In the genomic region with DNA sequence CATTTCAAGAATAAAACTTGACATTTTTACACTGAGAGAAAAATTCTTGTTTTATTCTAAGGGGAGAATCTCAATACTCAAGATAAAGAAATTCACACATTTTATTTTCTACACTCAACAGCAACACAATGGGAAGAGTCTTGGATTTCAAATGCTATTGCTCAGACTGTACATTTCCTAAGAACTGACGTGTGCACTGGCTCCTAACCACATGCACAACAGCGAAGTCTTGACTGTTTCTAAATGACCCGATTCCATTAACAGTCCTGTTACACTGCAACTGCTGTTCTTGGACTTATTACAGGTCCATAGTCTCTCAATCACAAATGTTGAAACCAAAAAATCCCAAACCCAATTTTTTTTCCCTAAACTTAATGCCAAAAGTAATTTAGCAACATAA, we compare ENCODE assay signal across 13 cellular contexts. TPM values are rescaled to one million over a fixed set of nuclear protein-coding genes. Genes with fewer than 3 reads are reported as not detected.
DNase-seq lines count a peak whose midpoint lies in the region; ATAC-seq and TF ChIP-seq lines count a peak whose summit lies in the region.
"Had no signal": no experiment of that assay in that cellular context is flagged by ENCODE, and none has a peak within 500 bp of the region (broad histone marks: within the 10 kb centered on the region; RNA-seq: fewer than 3 reads in every experiment).

No MANE protein-coding gene starts in this region.

- H3K9ac ChIP-seq in endodermal cell (ENCODE audit: extremely low read depth, low read length, poor library complexity, severe bottlenecking), result no peak overlapping the region

- H3K27me3 Mint-ChIP-seq in activated T-cell treated with anti-CD3 and anti-CD28 coated beads, Interleukin-2, amount 50 U/mL, for 72 hours (ENCODE audit: low read depth), result no peaks in the 10 kb centered on the region
- no peaks in the 10 kb centered on the region for H3K27me3 Mint-ChIP-seq in endodermal cell (ENCODE audit: insufficient read depth)
- H3K27me3 Mint-ChIP-seq: CD4-positive, CD25-positive, alpha-beta regulatory T cell had no signal

- ATAC-seq in activated T-cell treated with anti-CD3 and anti-CD28 coated beads, Interleukin-2, amount 50 U/mL, for 72 hours (replicated peaks in 1 of 2), result no peak
- ATAC-seq in gastrocnemius medialis, result peak; percentile 45 to 67
- ATAC-seq in left lung, result no peak
- no peak for ATAC-seq in GM18498 (IDR thresholded peaks at IDR 0.05; ENCODE audit: unreplicated experiment)
- ATAC-seq in foreskin keratinocyte, result no peak
- ATAC-seq: HCT116 had no signal

- intact Hi-C loops in gastrocnemius medialis (cut with DNase I; ENCODE audit: low total_unique reads), result no loop called here
- intact Hi-C loops in left lung (cut with DNase I), result no loop called here

- in situ Hi-C loops in gastrocnemius medialis (cut with MboI; ENCODE audit: low sequenced_read_pairs in 4 of 4), result no loop called here

- no peaks in the 10 kb centered on the region for H3K27me3 ChIP-seq in endodermal cell (ENCODE audit: control insufficient read depth, insufficient read depth, low read length, poor library complexity, severe bottlenecking)
- no peaks in the 10 kb centered on the region for H3K27me3 ChIP-seq in gastrocnemius medialis
- H3K27me3 ChIP-seq in left lung, result no peaks in the 10 kb centered on the region
- H3K27me3 ChIP-seq in foreskin keratinocyte, result no peaks in the 10 kb centered on the region

- H3K4me3 Mint-ChIP-seq in activated T-cell treated with anti-CD3 and anti-CD28 coated beads, Interleukin-2, amount 50 U/mL, for 72 hours, result no peak overlapping the region
- H3K4me3 Mint-ChIP-seq in endodermal cell, result no peak overlapping the region
- H3K4me3 Mint-ChIP-seq: CD4-positive, CD25-positive, alpha-beta regulatory T cell had no signal

- no peak overlapping the region for H3K4me3 ChIP-seq in endodermal cell (ENCODE audit: low read length)
- H3K4me3 ChIP-seq in fibroblast of the aortic adventitia (ENCODE audit: low read depth, low read length), result no peak overlapping the region
- no peak overlapping the region for H3K4me3 ChIP-seq in gastrocnemius medialis
- H3K4me3 ChIP-seq in left lung, result no peak overlapping the region

- H3K36me3 ChIP-seq in endodermal cell (ENCODE audit: control insufficient read depth, insufficient read depth, low read length) (peaks cover 86% of the 10 kb centered on the region), gastrocnemius medialis (peaks cover 0 to 51% of the 10 kb centered on the region in 2 donors), left lung (peaks cover 0 to 97% of the 10 kb centered on the region in 2 donors)

- H3K4me1 Mint-ChIP-seq in activated T-cell treated with anti-CD3 and anti-CD28 coated beads, Interleukin-2, amount 50 U/mL, for 72 hours (ENCODE audit: low read depth), result peaks cover 15% of the 10 kb centered on the region
- no peaks in the 10 kb centered on the region for H3K4me1 Mint-ChIP-seq in endodermal cell

- H3K36me3 Mint-ChIP-seq in activated T-cell treated with anti-CD3 and anti-CD28 coated beads, Interleukin-2, amount 50 U/mL, for 72 hours (ENCODE audit: insufficient read depth in 2 of 2), result peaks cover 0 to 10% of the 10 kb centered on the region in 2 donors
- peaks cover 45% of the 10 kb centered on the region for H3K36me3 Mint-ChIP-seq in endodermal cell (ENCODE audit: low read depth)

- peak overlapping the region; percentile 38 for H3K27ac ChIP-seq in endodermal cell (ENCODE audit: low read depth, low read length)
- H3K27ac ChIP-seq in gastrocnemius medialis, result peak overlapping the region; percentile 24 to 67 (median 54)
- H3K27ac ChIP-seq in left lung, result no peak overlapping the region
- H3K27ac ChIP-seq in foreskin keratinocyte, result no peak overlapping the region
- H3K27ac ChIP-seq: 22Rv1 had no signal

- H3K9me3 Mint-ChIP-seq in activated T-cell treated with anti-CD3 and anti-CD28 coated beads, Interleukin-2, amount 50 U/mL, for 72 hours, result no peaks in the 10 kb centered on the region
- H3K9me3 Mint-ChIP-seq in endodermal cell, result no peaks in the 10 kb centered on the region
- H3K9me3 Mint-ChIP-seq: CD4-positive, CD25-positive, alpha-beta regulatory T cell had no signal

- DNase-seq in activated T-cell treated with anti-CD3 and anti-CD28 coated beads, Interleukin-2, amount 50 U/mL, for 72 hours, result no peak
- no peak for DNase-seq in activated T-cell treated with anti-CD3 and anti-CD28 coated beads, Interleukin-2, amount 50 U/mL, for 1 hour
- no peak for DNase-seq in endodermal cell
- peak; percentile 18 for DNase-seq in fibroblast of the aortic adventitia (ENCODE audit: low read depth)
- DNase-seq in gastrocnemius medialis, result no peak
- DNase-seq in left lung, result no peak
- DNase-seq in foreskin keratinocyte, result no peak
- DNase-seq: CD4-positive, CD25-positive, alpha-beta regulatory T cell; DMS53; GF-D8 had no signal

- no peak for TF ChIP-seq POLR2A in gastrocnemius medialis (IDR thresholded peaks at IDR 0.05)

- no peaks in the 10 kb centered on the region for H3K9me3 ChIP-seq in endodermal cell (ENCODE audit: control insufficient read depth, low read length)
- no peaks in the 10 kb centered on the region for H3K9me3 ChIP-seq in gastrocnemius medialis
- H3K9me3 ChIP-seq in left lung, result no peaks in the 10 kb centered on the region

- WGBS in endodermal cell (ENCODE audit: insufficient coverage in 1 of 2, insufficient read length in 1 of 2), 2 experiments, result 93 to 97% methylated on average over 3 of the region's 3 CpGs

- no peak for TF ChIP-seq CTCF in endodermal cell (conservative IDR thresholded peaks at IDR 0.05)
- TF ChIP-seq CTCF in fibroblast of the aortic adventitia (IDR thresholded peaks at IDR 0.05; ENCODE audit: insufficient read depth, low read length), result no peak
- TF ChIP-seq CTCF in gastrocnemius medialis (IDR thresholded peaks at IDR 0.05 in 4 of 5, conservative IDR thresholded peaks at IDR 0.05 in 1 of 5), result no peak
- no peak for TF ChIP-seq CTCF in left lung (IDR thresholded peaks at IDR 0.05)
- no peak for TF ChIP-seq CTCF in foreskin keratinocyte (conservative IDR thresholded peaks at IDR 0.05)

- no peaks in the 10 kb centered on the region for H3K4me1 ChIP-seq in endodermal cell (ENCODE audit: control insufficient read depth, insufficient read depth, low read length)
- peaks cover 17 to 31% of the 10 kb centered on the region in 2 donors for H3K4me1 ChIP-seq in gastrocnemius medialis
- H3K4me1 ChIP-seq in left lung, result peaks cover 0 to 11% of the 10 kb centered on the region in 2 donors
- H3K4me1 ChIP-seq in foreskin keratinocyte, result no peaks in the 10 kb centered on the region

- H3K27ac Mint-ChIP-seq in activated T-cell treated with anti-CD3 and anti-CD28 coated beads, Interleukin-2, amount 50 U/mL, for 72 hours, result peak overlapping the region; percentile 72
- H3K27ac Mint-ChIP-seq in endodermal cell, result no peak overlapping the region
- H3K27ac Mint-ChIP-seq: CD4-positive, CD25-positive, alpha-beta regulatory T cell had no signal

RNA-seq across cellular contexts. Expression of a gene that starts 20.9 kb away (rescaled TPM):
- 10 to 100 TPM; 27.8 to 32.8 TPM for total RNA-seq in activated T-cell treated with anti-CD3 and anti-CD28 coated beads, Interleukin-2, amount 50 U/mL, for 72 hours
- 10 to 100 TPM; 30.5 to 31.6 TPM for total RNA-seq in endodermal cell
- polyA plus RNA-seq in endodermal cell (2013, experiment 1 of 2), result 22.5 TPM
- 21.5 TPM for polyA plus RNA-seq in endodermal cell (2013, experiment 2 of 2)
- total RNA-seq in fibroblast of the aortic adventitia (ENCODE audit: low replicate concordance), result 9.2 and 26.7 TPM in 2 replicates
- total RNA-seq in gastrocnemius medialis, result 10 to 100 TPM; 40.9 to 54.2 (median 45.4) TPM
- total RNA-seq in left lung, result 10 to 100 TPM; 30.1 to 36.2 TPM
- 13.9 and 15.4 TPM in 2 replicates for total RNA-seq in foreskin keratinocyte
- polyA plus RNA-seq in foreskin keratinocyte, result 5.6 and 6.5 TPM in 2 replicates

Comparison
In these comparisons a context has a peak if more than half of its experiments do, and no peak if none do; other contexts are left out.
1. ATAC-seq: peak in gastrocnemius medialis (2 of 2); none in activated T-cell treated with anti-CD3 and anti-CD28 coated beads, Interleukin-2, amount 50 U/mL, for 72 hours (0 of 2), left lung (single experiment), GM18498 (single experiment) and foreskin keratinocyte (single experiment).
2. H3K27ac ChIP-seq: peak in endodermal cell (single experiment) and gastrocnemius medialis (4 of 4); none in left lung (0 of 2) and foreskin keratinocyte (single experiment).